Comparison of ENCODE assay signal across 20 cellular contexts in genomic region chr1:1085911-1086841, GRCh38. TPM values are rescaled to one million over a fixed set of nuclear protein-coding genes. Genes with fewer than 3 reads are reported as not detected.
A peak's percentile ranks its signal among the peaks of the same experiment; 100 is the strongest.
DNase-seq lines count a peak whose midpoint lies in the region; ATAC-seq and TF ChIP-seq lines count a peak whose summit lies in the region.
"Had no signal": no experiment of that assay in that cellular context is flagged by ENCODE, and none has a peak within 500 bp of the region (broad histone marks: within the 10 kb centered on the region; RNA-seq: fewer than 3 reads in every experiment).

No MANE protein-coding gene starts in this region.

- no peak for ATAC-seq in activated T-cell treated with anti-CD3 and anti-CD28 coated beads, Interleukin-2, amount 50 U/mL, for 72 hours (replicated peaks in 1 of 2)
- ATAC-seq: PC-3 had no signal

- H3K27me3 ChIP-seq in spleen (replicated peaks in 1 of 7), result no peaks in the 10 kb centered on the region
- H3K27me3 ChIP-seq: ascending aorta, SJSA1 had no signal

- in situ Hi-C loops in G401 (cut with HindIII; ENCODE audit: low sequenced_read_pairs), result no loop called here

- H3K27ac Mint-ChIP-seq in activated T-cell treated with anti-CD3 and anti-CD28 coated beads, Interleukin-2, amount 50 U/mL, for 72 hours, result no peak overlapping the region
- H3K27ac Mint-ChIP-seq in endothelial cell (ENCODE audit: unreplicated experiment), result peak overlapping the region; percentile 30
- H3K27ac Mint-ChIP-seq: CD4-positive, CD25-positive, alpha-beta regulatory T cell had no signal

- H3K9me3 Mint-ChIP-seq in activated T-cell treated with anti-CD3 and anti-CD28 coated beads, Interleukin-2, amount 50 U/mL, for 72 hours, result no peaks in the 10 kb centered on the region
- no peaks in the 10 kb centered on the region for H3K9me3 Mint-ChIP-seq in endothelial cell (ENCODE audit: unreplicated experiment)
- H3K9me3 Mint-ChIP-seq: CD4-positive, CD25-positive, alpha-beta regulatory T cell had no signal

- H3K36me3 Mint-ChIP-seq in activated T-cell treated with anti-CD3 and anti-CD28 coated beads, Interleukin-2, amount 50 U/mL, for 72 hours (ENCODE audit: insufficient read depth in 2 of 2), result peaks cover 2% of the 10 kb centered on the region in 2 donors
- H3K36me3 Mint-ChIP-seq in endothelial cell (ENCODE audit: low read depth, unreplicated experiment), result peaks cover 3% of the 10 kb centered on the region
- H3K36me3 Mint-ChIP-seq: CD4-positive, CD25-positive, alpha-beta regulatory T cell had no signal

- intact Hi-C loops in spleen (cut with DNase I; ENCODE audit: low total_unique reads), result no loop called here

- no peak overlapping the region for H3K27ac ChIP-seq in spleen
- H3K27ac ChIP-seq: ascending aorta, SJSA1 had no signal

- H3K36me3 ChIP-seq in spleen, result peaks cover 0 to 52% (median 2%) of the 10 kb centered on the region in 6 donors
- H3K36me3 ChIP-seq: ascending aorta, SJSA1 had no signal

- no peak overlapping the region for H3K4me3 ChIP-seq in spleen
- H3K4me3 ChIP-seq: ascending aorta, lung, SJSA1 had no signal

- no peak for TF ChIP-seq POLR2A in spleen (IDR thresholded peaks at IDR 0.05)

- H3K4me1 Mint-ChIP-seq in activated T-cell treated with anti-CD3 and anti-CD28 coated beads, Interleukin-2, amount 50 U/mL, for 72 hours (ENCODE audit: low read depth), result no peaks in the 10 kb centered on the region
- no peaks in the 10 kb centered on the region for H3K4me1 Mint-ChIP-seq in endothelial cell (ENCODE audit: unreplicated experiment)

- whole genome bisulfite sequencing in spleen, 5 donors, result 91 to 97% (median 93%) methylated on average over 31 to 38 of the region's 38 CpGs

- H3K4me3 Mint-ChIP-seq in activated T-cell treated with anti-CD3 and anti-CD28 coated beads, Interleukin-2, amount 50 U/mL, for 72 hours, result no peak overlapping the region
- no peak overlapping the region for H3K4me3 Mint-ChIP-seq in endothelial cell (ENCODE audit: unreplicated experiment)
- H3K4me3 Mint-ChIP-seq: CD4-positive, CD25-positive, alpha-beta regulatory T cell had no signal

- H3K9me3 ChIP-seq in spleen, result no peaks in the 10 kb centered on the region
- H3K9me3 ChIP-seq: ascending aorta, SJSA1 had no signal

- DNase-seq in activated T-cell treated with anti-CD3 and anti-CD28 coated beads, Interleukin-2, amount 50 U/mL, for 1 hour, result peak; percentile 15
- no peak for DNase-seq in activated T-cell treated with anti-CD3 and anti-CD28 coated beads, Interleukin-2, amount 50 U/mL, for 72 hours
- DNase-seq in GM19240 (ENCODE audit: insufficient read length, low spot score) (peak; percentile 0), endothelial cell (ENCODE audit: low spot score) (no peak), spleen (peak; percentile 62), G401 (ENCODE audit: low spot score) (no peak), occipital lobe (lab: John Stamatoyannopoulos, UW) (no peak)
- DNase-seq in stimulated activated CD4-positive, alpha-beta T cell treated with anti-CD3 and anti-CD28 coated beads, Interleukin-4, amount 100 ng/mL, for 24 hours, result no peak
- DNase-seq: activated gamma-delta T cell treated with Interleukin-2 at 50 U/mL for 16 hours; CD4-positive, CD25-positive, alpha-beta regulatory T cell; DMS53; NCI-H187; NCI-H774; PC-3 had no signal

- no peak for TF ChIP-seq CTCF in endothelial cell (IDR thresholded peaks at IDR 0.05; ENCODE audit: unreplicated experiment)
- TF ChIP-seq CTCF in spleen (IDR thresholded peaks at IDR 0.05 in 8 of 11, conservative IDR thresholded peaks at IDR 0.05 in 3 of 11), result no peak

- H3K4me1 ChIP-seq in spleen, result no peaks in the 10 kb centered on the region
- H3K4me1 ChIP-seq: ascending aorta, SJSA1 had no signal

- no peaks in the 10 kb centered on the region for H3K27me3 Mint-ChIP-seq in activated T-cell treated with anti-CD3 and anti-CD28 coated beads, Interleukin-2, amount 50 U/mL, for 72 hours (ENCODE audit: low read depth)
- H3K27me3 Mint-ChIP-seq in endothelial cell (ENCODE audit: unreplicated experiment), result peaks cover 9% of the 10 kb centered on the region
- H3K27me3 Mint-ChIP-seq: CD4-positive, CD25-positive, alpha-beta regulatory T cell had no signal

RNA-seq across cellular contexts. Expression of gene RNF223, which starts 12.1 kb away (rescaled TPM):
- total RNA-seq in activated T-cell treated with anti-CD3 and anti-CD28 coated beads, Interleukin-2, amount 50 U/mL, for 72 hours, result under 1 TPM in 1 of 2 donors, not detected in 1; 0.12 TPM
- total RNA-seq in endothelial cell (ENCODE audit: unreplicated experiment) (not detected), spleen (not detected), occipital lobe (not detected)
- polyA plus RNA-seq in spleen, result not detected
- total RNA-seq in G401 (2014; rRNA removed; shearing (Covaris generic)), result 3.5 and 4.3 TPM in 2 replicates
- total RNA-seq: ascending aorta; CD4-positive, CD25-positive, alpha-beta regulatory T cell; cerebellum; SJSA1; skeletal muscle tissue; T-helper 2 cell treated with Interferon-gamma antibody and Interleukin-4, amounts not matched to agents 100 ng/mL and 5 ng/mL, for 36 hours had no signal
- polyA plus RNA-seq: CD4-positive, CD25-positive, alpha-beta regulatory T cell had no signal

RNA-seq across cellular contexts. Expression of gene C1orf159, which starts 29.7 kb away (rescaled TPM):
- 10 to 100 TPM; 18.0 to 18.6 TPM for total RNA-seq in activated T-cell treated with anti-CD3 and anti-CD28 coated beads, Interleukin-2, amount 50 U/mL, for 72 hours
- total RNA-seq in endothelial cell (ENCODE audit: unreplicated experiment) (16.6 TPM), spleen (10 to 100 TPM; 12.1 to 22.5 (median 18.7) TPM), occipital lobe (5.5 TPM)
- polyA plus RNA-seq in spleen, result 10 to 100 TPM in 2 of 3 donors, 1 to 10 TPM in 1; 8.5 to 25.7 (median 24.1) TPM
- total RNA-seq in G401 (2014; rRNA removed; shearing (Covaris generic)), result 11.9 and 17.1 TPM in 2 replicates

Comparison
In these comparisons a context has a peak if more than half of its experiments do, and no peak if none do; other contexts are left out.
1. DNase-seq: peak in activated T-cell treated with anti-CD3 and anti-CD28 coated beads, Interleukin-2, amount 50 U/mL, for 1 hour (single experiment), GM19240 (single experiment) and spleen (single experiment); none in activated T-cell treated with anti-CD3 and anti-CD28 coated beads, Interleukin-2, amount 50 U/mL, for 72 hours (0 of 2), endothelial cell (single experiment), stimulated activated CD4-positive, alpha-beta T cell treated with anti-CD3 and anti-CD28 coated beads, Interleukin-4, amount 100 ng/mL, for 24 hours (single experiment), G401 (single experiment) and occipital lobe (single experiment).